ENCODE assay signal across 8 cellular contexts in the genomic region with DNA sequence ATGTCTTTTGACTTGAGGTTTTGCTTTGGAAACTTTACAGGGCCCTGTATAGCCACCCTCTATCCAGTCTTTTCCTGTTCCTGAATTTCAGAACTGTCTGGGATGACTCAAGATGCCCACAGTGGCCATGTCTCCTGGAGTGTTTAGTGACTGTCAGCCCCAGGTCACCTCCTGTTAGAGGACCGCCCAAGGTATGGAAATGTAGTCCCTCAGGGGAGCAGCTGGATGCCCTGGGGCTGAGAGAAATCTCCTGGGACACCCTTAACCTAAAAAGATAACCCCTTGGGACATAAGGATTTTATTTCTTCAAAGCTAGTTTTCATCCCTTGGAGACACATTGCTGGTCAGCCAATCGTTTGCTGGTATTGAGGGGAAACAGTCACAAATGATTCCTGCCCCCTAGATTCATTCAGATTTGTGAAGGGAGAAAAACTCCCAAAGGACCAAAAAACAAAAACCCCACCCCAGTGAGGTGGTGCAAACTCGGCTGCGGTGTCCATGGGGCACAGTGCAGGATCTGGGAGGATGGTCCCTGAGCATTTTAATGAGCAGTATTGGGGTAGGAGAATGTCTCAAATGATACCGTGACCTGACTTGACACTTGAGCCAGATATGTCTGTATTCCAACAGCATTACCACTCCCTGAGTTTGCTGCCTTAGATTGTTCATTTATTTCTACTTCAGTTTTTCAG. TPM values are rescaled to one million over a fixed set of nuclear protein-coding genes. Genes with fewer than 3 reads are reported as not detected.
A peak's percentile ranks its signal among the peaks of the same experiment; 100 is the strongest.
DNase-seq lines count a peak whose midpoint lies in the region; ATAC-seq and TF ChIP-seq lines count a peak whose summit lies in the region.

No MANE protein-coding gene starts in this region.

- ATAC-seq in activated T-cell treated with anti-CD3 and anti-CD28 coated beads, Interleukin-2, amount 50 U/mL, for 72 hours (replicated peaks in 1 of 2), result peak in 1 of 2 donors; percentile 3
- ATAC-seq in HG03342 (IDR thresholded peaks at IDR 0.05; ENCODE audit: unreplicated experiment) (no peak), GM21423 (IDR thresholded peaks at IDR 0.05; ENCODE audit: unreplicated experiment) (no peak)

- peak overlapping the region; percentile 84 for H3K4me3 ChIP-seq in iPS-20b (ENCODE audit: low read length)

- H3K36me3 ChIP-seq in iPS-20b (ENCODE audit: insufficient read depth, low read depth, low read length), result peaks cover 20% of the 10 kb centered on the region; the same call in 1 of the 2 replicates

- no peaks in the 10 kb centered on the region for H3K27me3 ChIP-seq in iPS-20b (ENCODE audit: insufficient read depth, low read length)

- H3K9me3 ChIP-seq in iPS-20b (ENCODE audit: insufficient read depth, low read depth, low read length), result no peaks in the 10 kb centered on the region

- H3K4me1 ChIP-seq in iPS-20b (ENCODE audit: insufficient read depth, low read length), result peaks cover 5% of the 10 kb centered on the region; the same call in 1 of the 2 replicates

- H3K9me3 Mint-ChIP-seq in activated naive CD4-positive, alpha-beta T cell treated with anti-CD3 and anti-CD28 coated beads for 36 hours, result no peaks in the 10 kb centered on the region
- peaks cover 0 to 2% of the 10 kb centered on the region in 2 donors for H3K9me3 Mint-ChIP-seq in activated T-cell treated with anti-CD3 and anti-CD28 coated beads, Interleukin-2, amount 50 U/mL, for 72 hours
- no peaks in the 10 kb centered on the region for H3K9me3 Mint-ChIP-seq in type B pancreatic cell

- peaks cover 81% of the 10 kb centered on the region for H3K4me1 Mint-ChIP-seq in activated naive CD4-positive, alpha-beta T cell treated with anti-CD3 and anti-CD28 coated beads for 36 hours (ENCODE audit: low read depth)
- H3K4me1 Mint-ChIP-seq in activated T-cell treated with anti-CD3 and anti-CD28 coated beads, Interleukin-2, amount 50 U/mL, for 72 hours (ENCODE audit: low read depth), result peaks cover 82% of the 10 kb centered on the region
- peaks cover 25% of the 10 kb centered on the region for H3K4me1 Mint-ChIP-seq in type B pancreatic cell (ENCODE audit: unreplicated experiment)

- H3K27ac ChIP-seq in iPS-20b (ENCODE audit: low read length), result no peak overlapping the region

- peak overlapping the region; percentile 88 for H3K4me3 Mint-ChIP-seq in activated naive CD4-positive, alpha-beta T cell treated with anti-CD3 and anti-CD28 coated beads for 36 hours
- peak overlapping the region; percentile 98 to 99 for H3K4me3 Mint-ChIP-seq in activated T-cell treated with anti-CD3 and anti-CD28 coated beads, Interleukin-2, amount 50 U/mL, for 72 hours
- peak overlapping the region; percentile 86 for H3K4me3 Mint-ChIP-seq in type B pancreatic cell

- TF ChIP-seq CTCF in type B pancreatic cell (conservative IDR thresholded peaks at IDR 0.05), result no peak

- H3K36me3 Mint-ChIP-seq in activated naive CD4-positive, alpha-beta T cell treated with anti-CD3 and anti-CD28 coated beads for 36 hours (ENCODE audit: low read depth), result peaks cover 61% of the 10 kb centered on the region
- peaks cover 42 to 54% of the 10 kb centered on the region in 2 donors for H3K36me3 Mint-ChIP-seq in activated T-cell treated with anti-CD3 and anti-CD28 coated beads, Interleukin-2, amount 50 U/mL, for 72 hours (ENCODE audit: insufficient read depth in 2 of 2)
- peaks cover 23% of the 10 kb centered on the region for H3K36me3 Mint-ChIP-seq in type B pancreatic cell

- no peak for DNase-seq in activated naive CD4-positive, alpha-beta T cell treated with anti-CD3 and anti-CD28 coated beads for 36 hours
- no peak for DNase-seq in activated naive CD4-positive, alpha-beta T cell (lab: John Stamatoyannopoulos, UW)
- peak; percentile 35 to 37 for DNase-seq in activated T-cell treated with anti-CD3 and anti-CD28 coated beads, Interleukin-2, amount 50 U/mL, for 72 hours
- DNase-seq in type B pancreatic cell (ENCODE audit: extremely low spot score, unreplicated experiment) (no peak), GDM1 (lab: John Stamatoyannopoulos, UW) (no peak)

- intact Hi-C loops in activated naive CD4-positive, alpha-beta T cell treated with anti-CD3 and anti-CD28 coated beads for 36 hours (cut with micrococcal nuclease), result no loop called here

- no peaks in the 10 kb centered on the region for H3K27me3 Mint-ChIP-seq in activated naive CD4-positive, alpha-beta T cell treated with anti-CD3 and anti-CD28 coated beads for 36 hours (ENCODE audit: low read depth)
- no peaks in the 10 kb centered on the region for H3K27me3 Mint-ChIP-seq in activated T-cell treated with anti-CD3 and anti-CD28 coated beads, Interleukin-2, amount 50 U/mL, for 72 hours (ENCODE audit: low read depth)
- H3K27me3 Mint-ChIP-seq in type B pancreatic cell, result peaks cover 11% of the 10 kb centered on the region

- CTCF ChIA-PET in activated naive CD4-positive, alpha-beta T cell treated with anti-CD3 and anti-CD28 coated beads for 36 hours (lab: Charles Lee), result no interaction called here

- H3K9ac ChIP-seq in iPS-20b (ENCODE audit: low read depth, low read length), result peak overlapping the region; percentile 94; the same call in 1 of the 2 replicates

- peak overlapping the region; percentile 96 for H3K27ac Mint-ChIP-seq in activated naive CD4-positive, alpha-beta T cell treated with anti-CD3 and anti-CD28 coated beads for 36 hours
- peak overlapping the region; percentile 100 for H3K27ac Mint-ChIP-seq in activated T-cell treated with anti-CD3 and anti-CD28 coated beads, Interleukin-2, amount 50 U/mL, for 72 hours
- peak overlapping the region; percentile 86 for H3K27ac Mint-ChIP-seq in type B pancreatic cell

RNA-seq across cellular contexts. Expression of a gene that starts 1.7 kb away (rescaled TPM):
- 10 to 100 TPM; 58.7 to 59.7 TPM for total RNA-seq in activated naive CD4-positive, alpha-beta T cell treated with anti-CD3 and anti-CD28 coated beads for 36 hours
- 100 to 1,000 TPM; 151 to 156 TPM for total RNA-seq in activated T-cell treated with anti-CD3 and anti-CD28 coated beads, Interleukin-2, amount 50 U/mL, for 72 hours
- total RNA-seq in type B pancreatic cell (ENCODE audit: low replicate concordance), result 15.8 and 16.3 TPM in 2 replicates

Comparison
In these comparisons a context has a peak if more than half of its experiments do, and no peak if none do; other contexts are left out.
1. DNase-seq: peak in activated T-cell treated with anti-CD3 and anti-CD28 coated beads, Interleukin-2, amount 50 U/mL, for 72 hours (2 of 2); none in activated naive CD4-positive, alpha-beta T cell treated with anti-CD3 and anti-CD28 coated beads for 36 hours (single experiment), activated naive CD4-positive, alpha-beta T cell (0 of 4), type B pancreatic cell (single experiment) and GDM1 (single experiment).
2. Peak in every context shown above with its lines, with median percentiles within 50 percentile points of each other: H3K27ac Mint-ChIP-seq and H3K4me3 Mint-ChIP-seq.